22 cellular contexts compared by ENCODE assay signal in genomic region chr7:142868188-142868811, GRCh38. TPM values are rescaled to one million over a fixed set of nuclear protein-coding genes. Genes with fewer than 3 reads are reported as not detected.
DNase-seq lines count a peak whose midpoint lies in the region; ATAC-seq and TF ChIP-seq lines count a peak whose summit lies in the region.
"Had no signal": no experiment of that assay in that cellular context is flagged by ENCODE, and none has a peak within 500 bp of the region (broad histone marks: within the 10 kb centered on the region; RNA-seq: fewer than 3 reads in every experiment).

No MANE protein-coding gene starts in this region.

- H3K27ac ChIP-seq in right atrium auricular region: no peak overlapping the region
- H3K27ac ChIP-seq in colonic mucosa: no peak overlapping the region
- H3K27ac ChIP-seq: PC-9, SJCRH30 had no signal

- H3K27me3 ChIP-seq in right atrium auricular region: no peaks in the 10 kb centered on the region
- no peaks in the 10 kb centered on the region for H3K27me3 ChIP-seq in colonic mucosa
- H3K27me3 ChIP-seq: BLaER1 had no signal

- DNase-seq in right atrium auricular region (ENCODE audit: low spot score): peak; percentile 38
- no peak for DNase-seq in Right ventricle myocardium superior
- DNase-seq in colonic mucosa: peak; percentile 14
- DNase-seq in mesenteric fat pad (ENCODE audit: low spot score): peak; percentile 73
- DNase-seq in sciatic nerve (ENCODE audit: low spot score): no peak
- DNase-seq in NK-92 (lab: John Stamatoyannopoulos, UW; ENCODE audit: unreplicated experiment): no peak
- DNase-seq in KG1 (lab: John Stamatoyannopoulos, UW): no peak
- DNase-seq: CD8-positive, alpha-beta memory T cell; DMS53; KBM-7; MV-4-11; NCI-H1417; NCI-H1930; NCI-H226; NCI-H524; NCI-H82; SJCRH30 had no signal

- H3K36me3 ChIP-seq in right atrium auricular region: no peaks in the 10 kb centered on the region
- no peaks in the 10 kb centered on the region for H3K36me3 ChIP-seq in colonic mucosa
- H3K36me3 ChIP-seq: SJCRH30 had no signal

- H3K9me3 ChIP-seq in right atrium auricular region: no peaks in the 10 kb centered on the region
- no peaks in the 10 kb centered on the region for H3K9me3 ChIP-seq in colonic mucosa
- H3K9me3 ChIP-seq: BLaER1, SJCRH30 had no signal

- H3K4me3 ChIP-seq in right atrium auricular region (no peak overlapping the region), colonic mucosa (no peak overlapping the region)
- H3K4me3 ChIP-seq: BLaER1, PC-9, SJCRH30 had no signal

- no peak for TF ChIP-seq CTCF in right atrium auricular region (IDR thresholded peaks at IDR 0.05)
- TF ChIP-seq CTCF in colonic mucosa (IDR thresholded peaks at IDR 0.05): no peak

- no peak overlapping the region for H3K9ac ChIP-seq in colonic mucosa (ENCODE audit: low read depth in 2 of 2, low read length in 2 of 2)
- H3K9ac ChIP-seq: BLaER1 had no signal

- intact Hi-C loops in Right ventricle myocardium superior (cut with DNase I) (no loop called here), colonic mucosa (cut with DNase I) (no loop called here), sciatic nerve (cut with DNase I) (no loop called here)

- no peaks in the 10 kb centered on the region for H3K4me1 ChIP-seq in right atrium auricular region
- no peaks in the 10 kb centered on the region for H3K4me1 ChIP-seq in colonic mucosa
- H3K4me1 ChIP-seq: SJCRH30 had no signal

- ATAC-seq in Right ventricle myocardium superior (ENCODE audit: poor library complexity) (no peak), sciatic nerve (no peak)

RNA-seq across cellular contexts. Expression of gene EPHB6, which starts 13.4 kb away (rescaled TPM):
- total RNA-seq in right atrium auricular region (10 to 100 TPM in 1 of 2 donors, 1 to 10 TPM in 1; 8.2 to 19.4 TPM), Right ventricle myocardium superior (2.6 TPM), colonic mucosa (1 to 10 TPM; 1.5 to 2.3 TPM), mesenteric fat pad (6.3 TPM), sciatic nerve (15.7 TPM)
- total RNA-seq: G401 had no signal

RNA-seq across cellular contexts. Expression of gene TRPV6, which starts 17.2 kb away (rescaled TPM):
- total RNA-seq in right atrium auricular region (under 1 TPM; 0.19 to 0.71 TPM), Right ventricle myocardium superior (not detected), colonic mucosa (under 1 TPM; 0.05 to 0.61 TPM), mesenteric fat pad (not detected), sciatic nerve (0.40 TPM)
- total RNA-seq: A673; CD8-positive, alpha-beta memory T cell; G401; H4; SJCRH30 had no signal

Comparison
In these comparisons a context has a peak if more than half of its experiments do, and no peak if none do; other contexts are left out.
1. DNase-seq: peak in right atrium auricular region (single experiment), colonic mucosa (single experiment) and mesenteric fat pad (single experiment); none in Right ventricle myocardium superior (single experiment), sciatic nerve (single experiment), NK-92 (single experiment) and KG1 (single experiment).